15 cellular contexts compared by ENCODE assay signal in the genomic region with DNA sequence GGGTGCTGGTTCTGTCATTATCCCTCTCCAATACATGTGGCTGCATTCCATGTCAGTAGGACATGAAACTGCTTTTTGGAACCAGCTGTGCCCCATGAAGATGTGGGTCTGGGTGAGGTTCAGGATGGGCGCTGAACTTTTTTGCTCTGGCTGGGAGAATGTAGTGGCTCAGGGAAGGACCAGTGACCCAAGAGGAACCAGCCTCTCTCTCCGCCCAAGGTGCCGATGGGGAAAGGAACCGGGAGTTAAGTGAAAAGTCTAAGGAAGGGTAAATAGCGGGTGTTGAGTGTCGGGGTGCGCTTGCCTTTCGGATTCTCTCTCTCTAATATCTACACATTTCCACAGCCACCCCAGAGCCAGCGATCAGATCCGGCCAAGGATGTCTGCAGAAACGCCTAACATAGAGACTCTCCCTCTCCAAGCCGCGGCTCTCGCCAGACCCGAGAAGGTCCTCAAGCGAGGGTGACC. TPM values are rescaled to one million over a fixed set of nuclear protein-coding genes. Genes with fewer than 3 reads are reported as not detected.
DNase-seq lines count a peak whose midpoint lies in the region; ATAC-seq and TF ChIP-seq lines count a peak whose summit lies in the region.
"Had no signal": no experiment of that assay in that cellular context is flagged by ENCODE, and none has a peak within 500 bp of the region (broad histone marks: within the 10 kb centered on the region; RNA-seq: fewer than 3 reads in every experiment).

No MANE protein-coding gene starts in this region.

- peaks cover 82% of the 10 kb centered on the region for H3K27me3 Mint-ChIP-seq in T-helper 2 cell treated with Interferon-gamma antibody and Interleukin-4, amounts not matched to agents 5 μg/mL and 100 μg/mL, for 36 hours (ENCODE audit: low read depth)
- peaks cover 75 to 100% of the 10 kb centered on the region in 2 donors for H3K27me3 Mint-ChIP-seq in effector memory CD8-positive, alpha-beta T cell
- H3K27me3 Mint-ChIP-seq in natural killer cell treated with Interleukin-12 subunit alpha and Interleukin-12 subunit beta and Interleukin-15 and Interleukin-18, amount 100 ng/mL, for 72 hours: peaks cover 41 to 56% of the 10 kb centered on the region in 2 donors

- no peak for TF ChIP-seq CTCF in GM13976 (IDR thresholded peaks at IDR 0.05; ENCODE audit: borderline replicate concordance, control extremely low read depth, extremely low read depth, insufficient read depth, missing control alignments)

- H3K27ac Mint-ChIP-seq in T-helper 2 cell treated with Interferon-gamma antibody and Interleukin-4, amounts not matched to agents 5 μg/mL and 100 μg/mL, for 36 hours: no peak overlapping the region
- H3K27ac Mint-ChIP-seq in effector memory CD8-positive, alpha-beta T cell: no peak overlapping the region
- H3K27ac Mint-ChIP-seq in natural killer cell treated with Interleukin-12 subunit alpha and Interleukin-12 subunit beta and Interleukin-15 and Interleukin-18, amount 100 ng/mL, for 72 hours: no peak overlapping the region
- H3K27ac Mint-ChIP-seq: activated CD4-positive, alpha-beta memory T cell treated with anti-CD3 and anti-CD28 coated beads, Interleukin-2, amount 10 ng/mL, durations not matched to agents 7 days and 5 days had no signal

- no peak for DNase-seq in T-helper 2 cell treated with Interferon-gamma antibody and Interleukin-4, amounts not matched to agents 5 μg/mL and 100 μg/mL, for 36 hours (ENCODE audit: low spot score)
- DNase-seq in T-helper 2 cell: no peak
- DNase-seq in GM13976 (ENCODE audit: low spot score): peak; percentile 15
- no peak for DNase-seq in effector memory CD8-positive, alpha-beta T cell
- no peak for DNase-seq in natural killer cell treated with Interleukin-12 subunit alpha and Interleukin-12 subunit beta and Interleukin-15 and Interleukin-18, amount 100 ng/mL, for 72 hours (ENCODE audit: low spot score)
- DNase-seq in superior temporal gyrus (ENCODE audit: extremely low spot score): no peak
- no peak for DNase-seq in NCI-H2227 treated with DMSO at 0.1 percent for 48 hours (lab: John Stamatoyannopoulos, UW)
- DNase-seq: 8988T; activated CD4-positive, alpha-beta memory T cell treated with anti-CD3 and anti-CD28 coated beads, Interleukin-2, amount 10 ng/mL, durations not matched to agents 7 days and 5 days; HCEC 1CT; NCI-H1436; NCI-H2171 treated with DMSO at 0.1 percent for 48 hours had no signal

- in situ Hi-C loops in GM13976 (cut with MboI; ENCODE audit: low sequenced_read_pairs, unreplicated experiment): no loop called here

- ATAC-seq in effector memory CD8-positive, alpha-beta T cell (replicated peaks): no peak
- no peak for ATAC-seq in natural killer cell treated with Interleukin-12 subunit alpha and Interleukin-12 subunit beta and Interleukin-15 and Interleukin-18, amount 100 ng/mL, for 72 hours
- no peak for ATAC-seq in GM21529 (IDR thresholded peaks at IDR 0.05; ENCODE audit: unreplicated experiment)
- ATAC-seq: Panc1 had no signal

- peak overlapping the region; percentile 56 for H3K4me3 Mint-ChIP-seq in T-helper 2 cell treated with Interferon-gamma antibody and Interleukin-4, amounts not matched to agents 5 μg/mL and 100 μg/mL, for 36 hours
- peak overlapping the region; percentile 54 to 62 for H3K4me3 Mint-ChIP-seq in effector memory CD8-positive, alpha-beta T cell
- H3K4me3 Mint-ChIP-seq in natural killer cell treated with Interleukin-12 subunit alpha and Interleukin-12 subunit beta and Interleukin-15 and Interleukin-18, amount 100 ng/mL, for 72 hours: peak overlapping the region; percentile 14
- H3K4me3 Mint-ChIP-seq: activated CD4-positive, alpha-beta memory T cell treated with anti-CD3 and anti-CD28 coated beads, Interleukin-2, amount 10 ng/mL, durations not matched to agents 7 days and 5 days had no signal

- peaks cover 15% of the 10 kb centered on the region for H3K4me1 Mint-ChIP-seq in T-helper 2 cell treated with Interferon-gamma antibody and Interleukin-4, amounts not matched to agents 5 μg/mL and 100 μg/mL, for 36 hours (ENCODE audit: low read depth)
- peaks cover 20 to 32% of the 10 kb centered on the region in 2 donors for H3K4me1 Mint-ChIP-seq in effector memory CD8-positive, alpha-beta T cell (ENCODE audit: low read depth in 2 of 2)
- H3K4me1 Mint-ChIP-seq in natural killer cell treated with Interleukin-12 subunit alpha and Interleukin-12 subunit beta and Interleukin-15 and Interleukin-18, amount 100 ng/mL, for 72 hours (ENCODE audit: low read depth in 2 of 2): peaks cover 18 to 20% of the 10 kb centered on the region in 2 donors

- H3K36me3 Mint-ChIP-seq in T-helper 2 cell treated with Interferon-gamma antibody and Interleukin-4, amounts not matched to agents 5 μg/mL and 100 μg/mL, for 36 hours (ENCODE audit: low read depth): no peaks in the 10 kb centered on the region
- peaks cover 3% of the 10 kb centered on the region for H3K36me3 Mint-ChIP-seq in effector memory CD8-positive, alpha-beta T cell (ENCODE audit: insufficient read depth)
- H3K36me3 Mint-ChIP-seq in natural killer cell treated with Interleukin-12 subunit alpha and Interleukin-12 subunit beta and Interleukin-15 and Interleukin-18, amount 100 ng/mL, for 72 hours: no peaks in the 10 kb centered on the region

- H3K9me3 Mint-ChIP-seq in T-helper 2 cell treated with Interferon-gamma antibody and Interleukin-4, amounts not matched to agents 5 μg/mL and 100 μg/mL, for 36 hours: no peaks in the 10 kb centered on the region
- no peaks in the 10 kb centered on the region for H3K9me3 Mint-ChIP-seq in effector memory CD8-positive, alpha-beta T cell
- no peaks in the 10 kb centered on the region for H3K9me3 Mint-ChIP-seq in natural killer cell treated with Interleukin-12 subunit alpha and Interleukin-12 subunit beta and Interleukin-15 and Interleukin-18, amount 100 ng/mL, for 72 hours
- H3K9me3 Mint-ChIP-seq: activated CD4-positive, alpha-beta memory T cell treated with anti-CD3 and anti-CD28 coated beads, Interleukin-2, amount 10 ng/mL, durations not matched to agents 7 days and 5 days had no signal

RNA-seq across cellular contexts. Expression of gene ARHGEF25, which starts 7.8 kb away (rescaled TPM):
- total RNA-seq in natural killer cell treated with Interleukin-12 subunit alpha and Interleukin-12 subunit beta and Interleukin-15 and Interleukin-18, amount 100 ng/mL, for 72 hours: 1 to 10 TPM in 1 of 2 donors, under 1 TPM in 1; 0.52 to 4.0 TPM

RNA-seq across cellular contexts. Expression of gene B4GALNT1, which starts 14.0 kb away (rescaled TPM):
- 1 to 10 TPM; 1.5 to 3.6 TPM for total RNA-seq in natural killer cell treated with Interleukin-12 subunit alpha and Interleukin-12 subunit beta and Interleukin-15 and Interleukin-18, amount 100 ng/mL, for 72 hours

RNA-seq across cellular contexts. Expression of gene DTX3, which starts 14.4 kb away (rescaled TPM):
- 10 to 100 TPM; 15.6 to 18.4 TPM for total RNA-seq in natural killer cell treated with Interleukin-12 subunit alpha and Interleukin-12 subunit beta and Interleukin-15 and Interleukin-18, amount 100 ng/mL, for 72 hours
- total RNA-seq: HT-29 had no signal

RNA-seq across cellular contexts. Expression of gene PIP4K2C, which starts 28.0 kb away (rescaled TPM):
- total RNA-seq in natural killer cell treated with Interleukin-12 subunit alpha and Interleukin-12 subunit beta and Interleukin-15 and Interleukin-18, amount 100 ng/mL, for 72 hours: 10 to 100 TPM; 25.9 to 35.7 TPM
